In the genomic region with DNA sequence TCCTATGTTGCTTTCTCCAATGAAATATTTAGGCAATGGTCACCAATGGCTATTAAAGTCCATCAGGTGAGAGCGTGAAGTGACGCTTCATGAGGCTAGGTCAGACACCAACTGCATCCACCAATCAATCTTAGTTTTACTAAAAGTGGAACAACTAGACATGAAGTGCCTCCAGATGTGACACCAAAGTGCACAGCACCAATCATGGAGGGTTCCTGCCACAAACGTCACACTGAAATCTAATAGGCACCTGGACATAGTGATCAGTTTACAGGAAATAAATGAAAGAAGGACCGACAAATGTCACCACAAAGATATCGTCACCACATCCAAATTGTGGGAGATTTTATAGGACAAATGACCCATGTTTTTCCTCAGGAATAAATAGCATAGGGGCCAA, we compare ENCODE assay signal across 23 cellular contexts.
"Had no signal": no experiment of that assay in that cellular context is flagged by ENCODE, and none has a peak within 500 bp of the region (broad histone marks: within the 10 kb centered on the region; RNA-seq: fewer than 3 reads in every experiment).

No MANE protein-coding gene starts in this region.

- ATAC-seq: activated T-cell treated with anti-CD3 and anti-CD28 coated beads, Interleukin-2, amount 50 U/mL, for 72 hours; gastrocnemius medialis; left ventricle myocardium superior; right lobe of liver; WTC11 had no signal

- H3K9me3 ChIP-seq: esophagus squamous epithelium, gastrocnemius medialis, right lobe of liver, uterus had no signal

- H3K4me1 Mint-ChIP-seq: endodermal cell, neural crest cell, WTC11 had no signal

- H3K4me1 ChIP-seq: esophagus squamous epithelium, gastrocnemius medialis, right lobe of liver, tibial nerve, uterus had no signal

- H3K27ac ChIP-seq: dorsolateral prefrontal cortex, esophagus squamous epithelium, gastrocnemius medialis, right lobe of liver, skin epidermis, tibial nerve, uterus had no signal

- H3K27me3 ChIP-seq: dorsolateral prefrontal cortex, esophagus squamous epithelium, gastrocnemius medialis, right lobe of liver, tibial nerve, uterus had no signal

- H3K4me3 ChIP-seq: dorsolateral prefrontal cortex, esophagus squamous epithelium, gastrocnemius medialis, right lobe of liver, skin epidermis, tibial nerve, uterus had no signal

- H3K36me3 ChIP-seq: esophagus squamous epithelium, gastrocnemius medialis, right lobe of liver, tibial nerve, uterus had no signal

- H3K4me3 Mint-ChIP-seq: endodermal cell, neural crest cell, WTC11 had no signal

- H3K27me3 Mint-ChIP-seq: stimulated activated naive CD8-positive, alpha-beta T cell treated with anti-CD3 and anti-CD28 coated beads, Interleukin-15, Interleukin-2, amounts not matched to agents 100 ng/mL and 50 ng/mL, for 24 hours had no signal

- DNase-seq: activated CD4-positive, alpha-beta T cell treated with anti-CD3 and anti-CD28 coated beads, Interleukin-2, amount 50 U/mL, for 48 hours; activated effector memory CD4-positive, alpha-beta T cell treated with anti-CD3 and anti-CD28 coated beads, Interleukin-2, amount 50 U/mL, for 16 hours; activated naive CD4-positive, alpha-beta T cell treated with anti-CD3 and anti-CD28 coated beads, Interleukin-2, amount 50 U/mL, for 16 hours; activated T-cell treated with anti-CD3 and anti-CD28 coated beads, Interleukin-2, amount 50 U/mL, for 72 hours; central memory CD4-positive, alpha-beta T cell; dorsolateral prefrontal cortex; endodermal cell; esophagus squamous epithelium; gastrocnemius medialis; hippocampal formation; left ventricle myocardium superior; mammary epithelial cell; occipital lobe; right lobe of liver; stimulated activated CD4-positive, alpha-beta T cell treated with anti-CD3 and anti-CD28 coated beads, Interleukin-1b, Interleukin-23, amount 100 ng/mL, for 48 hours; substantia nigra; T1000; uterus had no signal

- H3K9me3 Mint-ChIP-seq: stimulated activated naive CD8-positive, alpha-beta T cell treated with anti-CD3 and anti-CD28 coated beads, Interleukin-15, Interleukin-2, amounts not matched to agents 100 ng/mL and 50 ng/mL, for 24 hours had no signal

- H3K27ac Mint-ChIP-seq: activated T-cell treated with anti-CD3 and anti-CD28 coated beads, Interleukin-2, amount 50 U/mL, for 72 hours; endodermal cell; stimulated activated naive CD8-positive, alpha-beta T cell treated with anti-CD3 and anti-CD28 coated beads, Interleukin-15, Interleukin-2, amounts not matched to agents 100 ng/mL and 50 ng/mL, for 24 hours; WTC11 had no signal
